In genomic region chr11:40188848-40189247, GRCh38 we compare ENCODE assay signal across 19 cellular contexts.
DNase-seq lines count a peak whose midpoint lies in the region; ATAC-seq and TF ChIP-seq lines count a peak whose summit lies in the region.
"Had no signal": no experiment of that assay in that cellular context is flagged by ENCODE, and none has a peak within 500 bp of the region (broad histone marks: within the 10 kb centered on the region; RNA-seq: fewer than 3 reads in every experiment).

No MANE protein-coding gene starts in this region.

- peaks cover 0 to 6% (median 0%) of the 10 kb centered on the region in 3 donors for H3K9me3 ChIP-seq in body of pancreas
- no peaks in the 10 kb centered on the region for H3K9me3 ChIP-seq in stomach
- H3K9me3 ChIP-seq in ovary, result no peaks in the 10 kb centered on the region
- H3K9me3 ChIP-seq: lower lobe of right lung, SK-N-SH, tibial nerve had no signal

- intact Hi-C loops in body of pancreas (cut with DNase I), result no loop called here
- intact Hi-C loops in stomach (cut with DNase I; ENCODE audit: low total_unique reads), result no loop called here
- intact Hi-C loops in activated T-helper 1 cell treated with anti-CD3 and anti-CD28 coated beads, Interleukin-12 subunit alpha, Interleukin-12 subunit beta, Interleukin-2, Interleukin-4 antibody, amounts not matched to agents 30 ng/mL and 10 ng/mL and 1 ng/mL, durations not matched to agents 14 hours and 24 hours and 36 hours (cut with micrococcal nuclease), result no loop called here
- intact Hi-C loops in ovary (cut with DNase I), result no loop called here

- H3K4me1 ChIP-seq in body of pancreas (no peaks in the 10 kb centered on the region), stomach (no peaks in the 10 kb centered on the region), ovary (ENCODE audit: insufficient read depth) (no peaks in the 10 kb centered on the region)
- H3K4me1 ChIP-seq: lower lobe of right lung had no signal

- no peaks in the 10 kb centered on the region for H3K36me3 Mint-ChIP-seq in activated T-helper 1 cell treated with anti-CD3 and anti-CD28 coated beads, Interleukin-12 subunit alpha, Interleukin-12 subunit beta, Interleukin-2, Interleukin-4 antibody, amounts not matched to agents 30 ng/mL and 10 ng/mL and 1 ng/mL, durations not matched to agents 14 hours and 24 hours and 36 hours (ENCODE audit: low read depth)

- TF ChIP-seq CTCF in body of pancreas (IDR thresholded peaks at IDR 0.05) (no peak), stomach (IDR thresholded peaks at IDR 0.05) (no peak), ovary (IDR thresholded peaks at IDR 0.05) (no peak)

- TF ChIP-seq EP300 in stomach (IDR thresholded peaks at IDR 0.05) (no peak), ovary (IDR thresholded peaks at IDR 0.05) (no peak)

- no peak for TF ChIP-seq POLR2A in body of pancreas (IDR thresholded peaks at IDR 0.05)
- TF ChIP-seq POLR2A in stomach (IDR thresholded peaks at IDR 0.05), result no peak
- no peak for TF ChIP-seq POLR2A in ovary (IDR thresholded peaks at IDR 0.05)

- H3K4me3 Mint-ChIP-seq in activated T-helper 1 cell treated with anti-CD3 and anti-CD28 coated beads, Interleukin-12 subunit alpha, Interleukin-12 subunit beta, Interleukin-2, Interleukin-4 antibody, amounts not matched to agents 30 ng/mL and 10 ng/mL and 1 ng/mL, durations not matched to agents 14 hours and 24 hours and 36 hours, result no peak overlapping the region
- H3K4me3 Mint-ChIP-seq: activated B cell treated with CpG ODN at 0.5 μM for 24 hours; activated CD4-positive, alpha-beta memory T cell treated with anti-CD3 and anti-CD28 coated beads, Interleukin-2, amount 10 ng/mL, durations not matched to agents 7 days and 5 days; activated naive CD4-positive, alpha-beta T cell treated with anti-CD3 and anti-CD28 coated beads for 36 hours had no signal

- H3K27me3 ChIP-seq in body of pancreas (no peaks in the 10 kb centered on the region), stomach (no peaks in the 10 kb centered on the region), ovary (no peaks in the 10 kb centered on the region)
- H3K27me3 ChIP-seq: tibial nerve had no signal

- H3K27ac Mint-ChIP-seq in activated T-helper 1 cell treated with anti-CD3 and anti-CD28 coated beads, Interleukin-12 subunit alpha, Interleukin-12 subunit beta, Interleukin-2, Interleukin-4 antibody, amounts not matched to agents 30 ng/mL and 10 ng/mL and 1 ng/mL, durations not matched to agents 14 hours and 24 hours and 36 hours, result no peak overlapping the region
- H3K27ac Mint-ChIP-seq: activated B cell treated with CpG ODN at 0.5 μM for 24 hours; activated CD4-positive, alpha-beta memory T cell treated with anti-CD3 and anti-CD28 coated beads, Interleukin-2, amount 10 ng/mL, durations not matched to agents 7 days and 5 days; activated naive CD4-positive, alpha-beta T cell treated with anti-CD3 and anti-CD28 coated beads for 36 hours had no signal

- no peaks in the 10 kb centered on the region for H3K27me3 Mint-ChIP-seq in activated T-helper 1 cell treated with anti-CD3 and anti-CD28 coated beads, Interleukin-12 subunit alpha, Interleukin-12 subunit beta, Interleukin-2, Interleukin-4 antibody, amounts not matched to agents 30 ng/mL and 10 ng/mL and 1 ng/mL, durations not matched to agents 14 hours and 24 hours and 36 hours (ENCODE audit: insufficient read depth)
- H3K27me3 Mint-ChIP-seq: activated B cell treated with CpG ODN at 0.5 μM for 24 hours; activated CD4-positive, alpha-beta memory T cell treated with anti-CD3 and anti-CD28 coated beads, Interleukin-2, amount 10 ng/mL, durations not matched to agents 7 days and 5 days had no signal

- no peaks in the 10 kb centered on the region for H3K4me1 Mint-ChIP-seq in activated T-helper 1 cell treated with anti-CD3 and anti-CD28 coated beads, Interleukin-12 subunit alpha, Interleukin-12 subunit beta, Interleukin-2, Interleukin-4 antibody, amounts not matched to agents 30 ng/mL and 10 ng/mL and 1 ng/mL, durations not matched to agents 14 hours and 24 hours and 36 hours (ENCODE audit: low read depth)
- H3K4me1 Mint-ChIP-seq: activated B cell treated with CpG ODN at 0.5 μM for 24 hours; activated CD4-positive, alpha-beta memory T cell treated with anti-CD3 and anti-CD28 coated beads, Interleukin-2, amount 10 ng/mL, durations not matched to agents 7 days and 5 days had no signal

- H3K36me3 ChIP-seq in body of pancreas (replicated peaks in 1 of 2; ENCODE audit: insufficient read depth in 1 of 2, low read depth in 2 of 2) (no peaks in the 10 kb centered on the region), stomach (no peaks in the 10 kb centered on the region), ovary (no peaks in the 10 kb centered on the region)
- H3K36me3 ChIP-seq: lower lobe of right lung, tibial nerve had no signal

- 10 to 17% methylated on average over 3 of the region's 3 CpGs for WGBS in body of pancreas, 2 donors
- 18 to 44% (median 34%) methylated on average over 3 of the region's 3 CpGs for WGBS in stomach, 5 donors
- WGBS in ovary, 3 donors, result 67 to 71% (median 70%) methylated on average over 3 of the region's 3 CpGs

- DNase-seq in NCI-H1092 treated with DMSO at 0.1 percent for 48 hours (lab: John Stamatoyannopoulos, UW) (peak; percentile 97), NCI-H2227 (lab: John Stamatoyannopoulos, UW; ENCODE audit: unreplicated experiment) (peak; percentile 29), body of pancreas (peak; percentile 38 to 72 (median 60)), stomach (peak; percentile 67), A172 (ENCODE audit: low spot score) (no peak), ovary (no peak)
- DNase-seq in activated T-helper 1 cell treated with anti-CD3 and anti-CD28 coated beads, Interleukin-12 subunit alpha, Interleukin-12 subunit beta, Interleukin-2, Interleukin-4 antibody, amounts not matched to agents 30 ng/mL and 10 ng/mL and 1 ng/mL, durations not matched to agents 14 hours and 24 hours and 36 hours (ENCODE audit: low spot score), result no peak
- DNase-seq: activated B cell treated with CpG ODN at 0.5 μM for 24 hours; activated CD4-positive, alpha-beta memory T cell treated with anti-CD3 and anti-CD28 coated beads, Interleukin-2, amount 10 ng/mL, durations not matched to agents 7 days and 5 days; activated naive CD4-positive, alpha-beta T cell treated with anti-CD3 and anti-CD28 coated beads for 36 hours; islet precursor cell; Kasumi-1; lower lobe of right lung; NCI-H1694; NCI-H526; SK-N-SH; stimulated activated naive CD4-positive, alpha-beta T cell had no signal

- peaks cover 3% of the 10 kb centered on the region for H3K9me3 Mint-ChIP-seq in activated T-helper 1 cell treated with anti-CD3 and anti-CD28 coated beads, Interleukin-12 subunit alpha, Interleukin-12 subunit beta, Interleukin-2, Interleukin-4 antibody, amounts not matched to agents 30 ng/mL and 10 ng/mL and 1 ng/mL, durations not matched to agents 14 hours and 24 hours and 36 hours

- H3K27ac ChIP-seq in body of pancreas, result no peak overlapping the region
- H3K27ac ChIP-seq in stomach, result no peak overlapping the region
- H3K27ac ChIP-seq in ovary, result no peak overlapping the region
- H3K27ac ChIP-seq: lower lobe of right lung, tibial nerve had no signal

- H3K4me3 ChIP-seq in body of pancreas, result no peak overlapping the region
- H3K4me3 ChIP-seq in stomach, result no peak overlapping the region
- no peak overlapping the region for H3K4me3 ChIP-seq in ovary
- H3K4me3 ChIP-seq: lower lobe of right lung, tibial nerve had no signal

- ATAC-seq in body of pancreas, result peak; percentile 33
- ATAC-seq: sciatic nerve had no signal

Comparison
In these comparisons a context has a peak if more than half of its experiments do, and no peak if none do; other contexts are left out.
1. DNase-seq: peak in NCI-H1092 treated with DMSO at 0.1 percent for 48 hours (single experiment), NCI-H2227 (single experiment), body of pancreas (4 of 4) and stomach (single experiment); none in A172 (single experiment), activated T-helper 1 cell treated with anti-CD3 and anti-CD28 coated beads, Interleukin-12 subunit alpha, Interleukin-12 subunit beta, Interleukin-2, Interleukin-4 antibody, amounts not matched to agents 30 ng/mL and 10 ng/mL and 1 ng/mL, durations not matched to agents 14 hours and 24 hours and 36 hours (single experiment) and ovary (0 of 5).